In genomic region chr2:25977768-25978167, GRCh38 we compare ENCODE assay signal across 13 cellular contexts. TPM values are rescaled to one million over a fixed set of nuclear protein-coding genes. Genes with fewer than 3 reads are reported as not detected.
DNase-seq lines count a peak whose midpoint lies in the region; ATAC-seq lines count a peak whose summit lies in the region.
"Had no signal": no experiment of that assay in that cellular context is flagged by ENCODE, and none has a peak within 500 bp of the region (broad histone marks: within the 10 kb centered on the region; RNA-seq: fewer than 3 reads in every experiment).

No MANE protein-coding gene starts in this region.

- H3K27me3 ChIP-seq in ACC112 (ENCODE audit: insufficient read depth, low read length) (no peaks in the 10 kb centered on the region), mesenchymal stem cell (ENCODE audit: control insufficient read depth in 1 of 2, insufficient read depth in 1 of 2, low read length in 2 of 2) (no peaks in the 10 kb centered on the region)
- H3K27me3 ChIP-seq: adrenal gland had no signal

- no peak for ATAC-seq in HG03175 (IDR thresholded peaks at IDR 0.05; ENCODE audit: unreplicated experiment)
- ATAC-seq in HG02885 (IDR thresholded peaks at IDR 0.05; ENCODE audit: poor library complexity, unreplicated experiment) = no peak
- ATAC-seq: K562 had no signal

- H4K91ac ChIP-seq in mesenchymal stem cell (ENCODE audit: low read length) = peak overlapping the region; percentile 24

- H3K9ac ChIP-seq in mesenchymal stem cell (ENCODE audit: low read length) = no peak overlapping the region

- H3K4me1 ChIP-seq in ACC112 (ENCODE audit: control insufficient read depth, insufficient read depth, low read length, unreplicated experiment) (peaks cover 32% of the 10 kb centered on the region), mesenchymal stem cell (ENCODE audit: control insufficient read depth, insufficient read depth, low read depth, low read length) (peaks cover 46% of the 10 kb centered on the region)

- peak overlapping the region; percentile 71 for H2AK5ac ChIP-seq in mesenchymal stem cell (ENCODE audit: low read length, severe bottlenecking)

- H4K8ac ChIP-seq in mesenchymal stem cell (ENCODE audit: low read length) = peak overlapping the region; percentile 61

- H2BK5ac ChIP-seq in mesenchymal stem cell (ENCODE audit: low read depth, low read length, poor library complexity, severe bottlenecking) = no peak overlapping the region

- H2BK120ac ChIP-seq in mesenchymal stem cell (ENCODE audit: low read depth, low read length) = no peak overlapping the region

- no peak overlapping the region for H3K14ac ChIP-seq in mesenchymal stem cell (ENCODE audit: low read length in 2 of 2)

- H3K4me3 ChIP-seq in ACC112 (ENCODE audit: low read depth, low read length) (peak overlapping the region; percentile 33; the same call in 1 of the 2 replicates), mesenchymal stem cell (ENCODE audit: insufficient read depth in 1 of 2, low read depth in 1 of 2, low read length in 2 of 2) (no peak overlapping the region)
- H3K4me3 ChIP-seq: adrenal gland, K562, thoracic aorta had no signal

- peak overlapping the region; percentile 16; the same call in 1 of the 2 replicates for H3K27ac ChIP-seq in ACC112 (ENCODE audit: low read depth, low read length)
- peak overlapping the region; percentile 51 for H3K27ac ChIP-seq in mesenchymal stem cell (ENCODE audit: low read length, poor library complexity, severe bottlenecking)
- H3K27ac ChIP-seq: adrenal gland, thoracic aorta had no signal

- H3K79me2 ChIP-seq in ACC112 (ENCODE audit: control insufficient read depth, insufficient read depth, low read length, unreplicated experiment) = peaks cover 15% of the 10 kb centered on the region

- no peaks in the 10 kb centered on the region for H3K36me3 ChIP-seq in ACC112 (ENCODE audit: insufficient read depth, low read length)
- peaks cover 16 to 17% of the 10 kb centered on the region in 2 experiments for H3K36me3 ChIP-seq in mesenchymal stem cell (ENCODE audit: control insufficient read depth in 1 of 2, insufficient read depth in 2 of 2, low read depth in 1 of 2, low read length in 2 of 2)
- H3K36me3 ChIP-seq: adrenal gland, thoracic aorta had no signal

- H3K23ac ChIP-seq in mesenchymal stem cell (ENCODE audit: low read length in 2 of 2) = peak overlapping the region in 1 of 2 experiments; percentile 23

- H2AFZ ChIP-seq in ACC112 (ENCODE audit: low read length, unreplicated experiment) = no peak overlapping the region
- no peak overlapping the region for H2AFZ ChIP-seq in mesenchymal stem cell (ENCODE audit: low read depth, low read length)

- DNase-seq in HT1080 (ENCODE audit: low read depth) (peak; percentile 76), astrocyte of the hippocampus (ENCODE audit: low read depth, low spot score) (peak; percentile 62), mesenchymal stem cell (peak; percentile 35), DMS114 treated with DMSO at 0.1 percent for 48 hours (lab: John Stamatoyannopoulos, UW; ENCODE audit: unreplicated experiment) (no peak)
- no peak for DNase-seq in activated effector memory CD4-positive, alpha-beta T cell treated with anti-CD3 and anti-CD28 coated beads, Interleukin-2, amount 50 U/mL, for 16 hours
- DNase-seq: GF-D8, NCI-H2081 treated with DMSO at 0.1 percent for 48 hours had no signal

- WGBS in mesenchymal stem cell = 88% methylated on average over 1 of the region's 3 CpGs

- H3K4ac ChIP-seq in mesenchymal stem cell (ENCODE audit: low read depth in 1 of 2, low read length in 2 of 2) = no peak overlapping the region

- no peak overlapping the region for H2BK15ac ChIP-seq in mesenchymal stem cell (ENCODE audit: low read depth, poor library complexity, severe bottlenecking)

- H3K4me2 ChIP-seq in mesenchymal stem cell (ENCODE audit: low read length, poor library complexity, severe bottlenecking) = peak overlapping the region; percentile 41

- peaks cover 16% of the 10 kb centered on the region for H3K79me1 ChIP-seq in mesenchymal stem cell (replicated peaks; ENCODE audit: low read length, poor library complexity, severe bottlenecking)

- H3K9me3 ChIP-seq in mesenchymal stem cell (ENCODE audit: control insufficient read depth, low read length) = no peaks in the 10 kb centered on the region
- H3K9me3 ChIP-seq: adrenal gland, thoracic aorta had no signal

- H3K18ac ChIP-seq in mesenchymal stem cell (ENCODE audit: low read depth in 1 of 2, low read length in 2 of 2) = no peak overlapping the region

- no peak overlapping the region for H2BK12ac ChIP-seq in mesenchymal stem cell (ENCODE audit: low read length in 2 of 2)

RNA-seq across cellular contexts. Expression of gene KIF3C, which starts 4.5 kb away (rescaled TPM):
- total RNA-seq in HT1080 (2014; rRNA removed; shearing (Covaris generic)) = 10.2 and 17.5 TPM in 2 replicates
- polyA plus RNA-seq in HT1080 (2015; cell fraction: cytosol; rRNA removed) = 11.4 and 12.8 TPM in 2 replicates
- 6.9 and 7.2 TPM in 2 replicates for polyA plus RNA-seq in HT1080 (2015; cell fraction: nucleus; rRNA removed)
- 16.9 TPM for polyA plus RNA-seq in mesenchymal stem cell (2013, experiment 1 of 2)
- polyA plus RNA-seq in mesenchymal stem cell (2013, experiment 2 of 2) = 15.9 TPM

RNA-seq across cellular contexts. Expression of gene RAB10, which starts 56.1 kb away (rescaled TPM):
- 100.0 and 126 TPM in 2 replicates for total RNA-seq in HT1080 (2014; rRNA removed; shearing (Covaris generic))
- polyA plus RNA-seq in HT1080 (2015; cell fraction: cytosol; rRNA removed) = 98.3 and 120 TPM in 2 replicates
- 72.2 and 74.1 TPM in 2 replicates for polyA plus RNA-seq in HT1080 (2015; cell fraction: nucleus; rRNA removed)
- 106 TPM for polyA plus RNA-seq in mesenchymal stem cell (2013, experiment 1 of 2)
- polyA plus RNA-seq in mesenchymal stem cell (2013, experiment 2 of 2) = 107 TPM

Comparison
In these comparisons a context has a peak if more than half of its experiments do, and no peak if none do; other contexts are left out.
1. DNase-seq: peak in HT1080 (single experiment), astrocyte of the hippocampus (single experiment) and mesenchymal stem cell (single experiment); none in activated effector memory CD4-positive, alpha-beta T cell treated with anti-CD3 and anti-CD28 coated beads, Interleukin-2, amount 50 U/mL, for 16 hours (single experiment) and DMS114 treated with DMSO at 0.1 percent for 48 hours (single experiment).